ENCODE assay signal across 14 cellular contexts in genomic region chr3:128328546-128329458, GRCh38.
"Had no signal": no experiment of that assay in that cellular context is flagged by ENCODE, and none has a peak within 500 bp of the region (broad histone marks: within the 10 kb centered on the region; RNA-seq: fewer than 3 reads in every experiment).

No MANE protein-coding gene starts in this region.

- ATAC-seq: activated CD8-positive, alpha-beta T cell treated with anti-CD3 and anti-CD28 coated beads for 36 hours; gastrocnemius medialis; mucosa of descending colon; naive thymus-derived CD4-positive, alpha-beta T cell had no signal

- H3K27ac ChIP-seq: gastrocnemius medialis, heart left ventricle, upper lobe of left lung had no signal

- H3K4me3 ChIP-seq: gastrocnemius medialis, heart left ventricle, mucosa of descending colon, upper lobe of left lung had no signal

- H3K4me1 ChIP-seq: gastrocnemius medialis had no signal

- DNase-seq: activated CD4-positive, alpha-beta T cell treated with anti-CD3 and anti-CD28 coated beads for 48 hours; activated CD8-positive, alpha-beta T cell treated with anti-CD3 and anti-CD28 coated beads for 36 hours; activated naive CD4-positive, alpha-beta T cell treated with anti-CD3 and anti-CD28 coated beads, Interleukin-2, amount 10 ng/mL, durations not matched to agents 7 days and 5 days; dermis blood vessel endothelial cell; gastrocnemius medialis; mucosa of descending colon; naive thymus-derived CD4-positive, alpha-beta T cell; small intestine; stimulated activated CD4-positive, alpha-beta T cell treated with anti-CD3 and anti-CD28 coated beads, Interleukin-4, amount 100 ng/mL, for 4 hours; stimulated activated CD8-positive, alpha-beta memory T cell treated with anti-CD3 and anti-CD28 coated beads, Interleukin-4, amount 100 ng/mL, for 48 hours; T1000 had no signal

- H3K36me3 ChIP-seq: gastrocnemius medialis, upper lobe of left lung had no signal

- FAIRE-seq: astrocyte, small intestine had no signal

- H3K27me3 ChIP-seq: gastrocnemius medialis, heart left ventricle, upper lobe of left lung had no signal

- H3K9me3 ChIP-seq: gastrocnemius medialis, heart left ventricle, mucosa of descending colon, upper lobe of left lung had no signal
